ENCODE assay signal across 1 cellular context in the genomic region with DNA sequence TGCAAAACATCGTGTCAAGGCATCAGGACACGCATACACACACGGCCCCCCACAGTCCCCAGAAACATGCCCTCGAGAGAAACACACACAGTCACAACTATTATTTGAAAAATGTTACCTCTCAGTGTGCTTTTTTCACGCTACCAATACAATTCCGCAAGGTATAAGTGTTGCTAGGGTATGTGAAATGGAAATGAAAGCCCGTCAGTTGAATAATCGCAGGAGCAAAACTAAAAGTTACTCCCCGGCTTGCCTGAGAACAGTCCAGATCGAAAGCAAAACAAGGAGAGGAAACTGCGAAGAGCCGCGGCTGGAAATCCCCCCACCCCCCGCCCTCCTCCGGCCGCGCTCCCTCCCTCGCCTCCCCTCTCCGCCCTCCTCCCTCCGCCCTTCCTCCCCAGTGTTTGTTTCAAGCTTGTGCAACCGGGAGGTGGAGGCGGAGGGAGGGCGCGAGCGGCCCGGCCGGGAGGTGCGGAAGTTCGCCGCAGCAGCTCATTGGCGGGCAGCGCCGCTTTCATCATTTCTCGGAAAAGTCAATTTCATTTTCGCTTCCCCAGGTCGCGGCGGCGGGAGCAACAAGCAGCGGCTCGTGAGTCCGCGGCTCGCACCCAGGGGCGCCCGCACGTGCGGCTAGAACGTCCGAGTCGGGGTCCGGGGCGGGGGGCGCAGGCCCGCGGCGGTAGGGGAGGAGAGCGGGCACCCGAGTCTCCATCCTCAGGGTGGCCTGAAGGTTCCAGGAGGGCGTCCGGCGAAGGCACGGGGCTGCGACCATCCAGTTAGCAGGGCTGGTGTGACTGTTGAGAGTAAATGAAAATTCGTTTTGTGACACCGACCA.
TF ChIP-seq lines count a peak whose summit lies in the region.

A gene (minus strand): TSS at position 290 of the 835 bp plus-strand sequence. CDS start 45,486 bp downstream, outside the sequence.

TF ChIP-seq in GM12878, 131 proteins besides CTCF, POLR2A, EP300 and RAD21 (continued from another document):
- TF ChIP-seq, protein P1, sequence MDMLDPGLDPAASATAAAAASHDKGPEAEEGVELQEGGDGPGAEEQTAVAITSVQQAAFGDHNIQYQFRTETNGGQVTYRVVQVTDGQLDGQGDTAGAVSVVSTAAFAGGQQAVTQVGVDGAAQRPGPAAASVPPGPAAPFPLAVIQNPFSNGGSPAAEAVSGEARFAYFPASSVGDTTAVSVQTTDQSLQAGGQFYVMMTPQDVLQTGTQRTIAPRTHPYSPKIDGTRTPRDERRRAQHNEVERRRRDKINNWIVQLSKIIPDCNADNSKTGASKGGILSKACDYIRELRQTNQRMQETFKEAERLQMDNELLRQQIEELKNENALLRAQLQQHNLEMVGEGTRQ (IDR thresholded peaks at IDR 0.05; ENCODE audit: borderline replicate concordance, low read depth, low read length) = no peak
- no peak for TF ChIP-seq RAD51 (IDR thresholded peaks at IDR 0.05)
- TF ChIP-seq BHLHE40 (IDR thresholded peaks at IDR 0.05; ENCODE audit: borderline replicate concordance in 1 of 2, low read depth in 2 of 2, low read length in 1 of 2) = peak; percentile 99 to 100
- no peak for TF ChIP-seq HCFC1 (IDR thresholded peaks at IDR 0.05; ENCODE audit: low read length)
- TF ChIP-seq HDGF (IDR thresholded peaks at IDR 0.05) = no peak
- TF ChIP-seq, protein P2, sequence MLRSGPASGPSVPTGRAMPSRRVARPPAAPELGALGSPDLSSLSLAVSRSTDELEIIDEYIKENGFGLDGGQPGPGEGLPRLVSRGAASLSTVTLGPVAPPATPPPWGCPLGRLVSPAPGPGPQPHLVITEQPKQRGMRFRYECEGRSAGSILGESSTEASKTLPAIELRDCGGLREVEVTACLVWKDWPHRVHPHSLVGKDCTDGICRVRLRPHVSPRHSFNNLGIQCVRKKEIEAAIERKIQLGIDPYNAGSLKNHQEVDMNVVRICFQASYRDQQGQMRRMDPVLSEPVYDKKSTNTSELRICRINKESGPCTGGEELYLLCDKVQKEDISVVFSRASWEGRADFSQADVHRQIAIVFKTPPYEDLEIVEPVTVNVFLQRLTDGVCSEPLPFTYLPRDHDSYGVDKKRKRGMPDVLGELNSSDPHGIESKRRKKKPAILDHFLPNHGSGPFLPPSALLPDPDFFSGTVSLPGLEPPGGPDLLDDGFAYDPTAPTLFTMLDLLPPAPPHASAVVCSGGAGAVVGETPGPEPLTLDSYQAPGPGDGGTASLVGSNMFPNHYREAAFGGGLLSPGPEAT (IDR thresholded peaks at IDR 0.05; ENCODE audit: low read depth) = peak; percentile 87
- TF ChIP-seq, protein P3, sequence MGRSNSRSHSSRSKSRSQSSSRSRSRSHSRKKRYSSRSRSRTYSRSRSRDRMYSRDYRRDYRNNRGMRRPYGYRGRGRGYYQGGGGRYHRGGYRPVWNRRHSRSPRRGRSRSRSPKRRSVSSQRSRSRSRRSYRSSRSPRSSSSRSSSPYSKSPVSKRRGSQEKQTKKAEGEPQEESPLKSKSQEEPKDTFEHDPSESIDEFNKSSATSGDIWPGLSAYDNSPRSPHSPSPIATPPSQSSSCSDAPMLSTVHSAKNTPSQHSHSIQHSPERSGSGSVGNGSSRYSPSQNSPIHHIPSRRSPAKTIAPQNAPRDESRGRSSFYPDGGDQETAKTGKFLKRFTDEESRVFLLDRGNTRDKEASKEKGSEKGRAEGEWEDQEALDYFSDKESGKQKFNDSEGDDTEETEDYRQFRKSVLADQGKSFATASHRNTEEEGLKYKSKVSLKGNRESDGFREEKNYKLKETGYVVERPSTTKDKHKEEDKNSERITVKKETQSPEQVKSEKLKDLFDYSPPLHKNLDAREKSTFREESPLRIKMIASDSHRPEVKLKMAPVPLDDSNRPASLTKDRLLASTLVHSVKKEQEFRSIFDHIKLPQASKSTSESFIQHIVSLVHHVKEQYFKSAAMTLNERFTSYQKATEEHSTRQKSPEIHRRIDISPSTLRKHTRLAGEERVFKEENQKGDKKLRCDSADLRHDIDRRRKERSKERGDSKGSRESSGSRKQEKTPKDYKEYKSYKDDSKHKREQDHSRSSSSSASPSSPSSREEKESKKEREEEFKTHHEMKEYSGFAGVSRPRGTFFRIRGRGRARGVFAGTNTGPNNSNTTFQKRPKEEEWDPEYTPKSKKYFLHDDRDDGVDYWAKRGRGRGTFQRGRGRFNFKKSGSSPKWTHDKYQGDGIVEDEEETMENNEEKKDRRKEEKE (IDR thresholded peaks at IDR 0.05) = no peak
- TF ChIP-seq ZNF384 (IDR thresholded peaks at IDR 0.05; ENCODE audit: borderline replicate concordance, low read depth, low read length) = no peak
- TF ChIP-seq FOS (IDR thresholded peaks at IDR 0.05; ENCODE audit: borderline replicate concordance, extremely low read depth, insufficient read length) = no peak
- peak; percentile 67; the same call in 1 of the 2 replicates for TF ChIP-seq GATAD2B (conservative IDR thresholded peaks at IDR 0.05; ENCODE audit: low read depth)
- TF ChIP-seq NRF1 (conservative IDR thresholded peaks at IDR 0.05; ENCODE audit: low read depth, low read length) = no peak
- TF ChIP-seq, protein P4, sequence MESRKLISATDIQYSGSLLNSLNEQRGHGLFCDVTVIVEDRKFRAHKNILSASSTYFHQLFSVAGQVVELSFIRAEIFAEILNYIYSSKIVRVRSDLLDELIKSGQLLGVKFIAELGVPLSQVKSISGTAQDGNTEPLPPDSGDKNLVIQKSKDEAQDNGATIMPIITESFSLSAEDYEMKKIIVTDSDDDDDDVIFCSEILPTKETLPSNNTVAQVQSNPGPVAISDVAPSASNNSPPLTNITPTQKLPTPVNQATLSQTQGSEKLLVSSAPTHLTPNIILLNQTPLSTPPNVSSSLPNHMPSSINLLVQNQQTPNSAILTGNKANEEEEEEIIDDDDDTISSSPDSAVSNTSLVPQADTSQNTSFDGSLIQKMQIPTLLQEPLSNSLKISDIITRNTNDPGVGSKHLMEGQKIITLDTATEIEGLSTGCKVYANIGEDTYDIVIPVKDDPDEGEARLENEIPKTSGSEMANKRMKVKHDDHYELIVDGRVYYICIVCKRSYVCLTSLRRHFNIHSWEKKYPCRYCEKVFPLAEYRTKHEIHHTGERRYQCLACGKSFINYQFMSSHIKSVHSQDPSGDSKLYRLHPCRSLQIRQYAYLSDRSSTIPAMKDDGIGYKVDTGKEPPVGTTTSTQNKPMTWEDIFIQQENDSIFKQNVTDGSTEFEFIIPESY (IDR thresholded peaks at IDR 0.05) = no peak
